ENCODE assay signal across 15 cellular contexts in genomic region chr2:122843503-122843902, GRCh38.
"Had no signal": no experiment of that assay in that cellular context is flagged by ENCODE, and none has a peak within 500 bp of the region (broad histone marks: within the 10 kb centered on the region; RNA-seq: fewer than 3 reads in every experiment).

No MANE protein-coding gene starts in this region.

- H3K4me1 ChIP-seq: foreskin keratinocyte, left ventricle myocardium inferior, tibial artery had no signal

- H3K27ac ChIP-seq: coronary artery, foreskin keratinocyte, left ventricle myocardium inferior, tibial artery had no signal

- H3K9me3 ChIP-seq: left ventricle myocardium inferior, tibial artery had no signal

- H3K36me3 Mint-ChIP-seq: activated naive CD4-positive, alpha-beta T cell treated with anti-CD3 and anti-CD28 coated beads, Interleukin-2, amount 50 U/mL, for 24 hours; natural killer cell had no signal

- H3K4me3 Mint-ChIP-seq: activated naive CD4-positive, alpha-beta T cell treated with anti-CD3 and anti-CD28 coated beads, Interleukin-2, amount 50 U/mL, for 24 hours; natural killer cell; stimulated activated naive CD8-positive, alpha-beta T cell treated with anti-CD3 and anti-CD28 coated beads, Interleukin-15, amount 100 ng/mL, for 72 hours had no signal

- H3K36me3 ChIP-seq: left ventricle myocardium inferior, tibial artery had no signal

- H3K27ac Mint-ChIP-seq: activated naive CD4-positive, alpha-beta T cell treated with anti-CD3 and anti-CD28 coated beads, Interleukin-2, amount 50 U/mL, for 24 hours; natural killer cell; stimulated activated naive CD8-positive, alpha-beta T cell treated with anti-CD3 and anti-CD28 coated beads, Interleukin-15, amount 100 ng/mL, for 72 hours had no signal

- DNase-seq: activated CD4-positive, alpha-beta T cell treated with anti-CD3 and anti-CD28 coated beads for 1 hour; activated gamma-delta T cell treated with Interleukin-2 at 50 U/mL for 16 hours; activated T-cell treated with anti-CD3 and anti-CD28 coated beads, Interleukin-2, amount 50 U/mL, for 1 hour; aorta; cerebellar nuclear complex; foreskin keratinocyte; left ventricle myocardium inferior; mammary epithelial cell; midbrain; natural killer cell; stimulated activated naive CD8-positive, alpha-beta T cell treated with anti-CD3 and anti-CD28 coated beads, Interleukin-15, amount 100 ng/mL, for 72 hours; T-helper 1 cell; tibial artery had no signal

- ATAC-seq: foreskin keratinocyte; natural killer cell; stimulated activated naive CD8-positive, alpha-beta T cell treated with anti-CD3 and anti-CD28 coated beads, Interleukin-15, amount 100 ng/mL, for 72 hours had no signal

- H3K4me3 ChIP-seq: coronary artery, left ventricle myocardium inferior, tibial artery had no signal

- H3K27me3 ChIP-seq: foreskin keratinocyte, tibial artery had no signal

- H3K9me3 Mint-ChIP-seq: activated naive CD4-positive, alpha-beta T cell treated with anti-CD3 and anti-CD28 coated beads, Interleukin-2, amount 50 U/mL, for 24 hours; stimulated activated naive CD8-positive, alpha-beta T cell treated with anti-CD3 and anti-CD28 coated beads, Interleukin-15, amount 100 ng/mL, for 72 hours had no signal

- H3K4me1 Mint-ChIP-seq: activated naive CD4-positive, alpha-beta T cell treated with anti-CD3 and anti-CD28 coated beads, Interleukin-2, amount 50 U/mL, for 24 hours; natural killer cell; stimulated activated naive CD8-positive, alpha-beta T cell treated with anti-CD3 and anti-CD28 coated beads, Interleukin-15, amount 100 ng/mL, for 72 hours had no signal

- H3K27me3 Mint-ChIP-seq: activated naive CD4-positive, alpha-beta T cell treated with anti-CD3 and anti-CD28 coated beads, Interleukin-2, amount 50 U/mL, for 24 hours; stimulated activated naive CD8-positive, alpha-beta T cell treated with anti-CD3 and anti-CD28 coated beads, Interleukin-15, amount 100 ng/mL, for 72 hours had no signal
